In genomic region chr9:130106860-130107848, GRCh38 we compare ENCODE assay signal across 8 cellular contexts. TPM values are rescaled to one million over a fixed set of nuclear protein-coding genes. Genes with fewer than 3 reads are reported as not detected.
DNase-seq lines count a peak whose midpoint lies in the region; TF ChIP-seq lines count a peak whose summit lies in the region.

No MANE protein-coding gene starts in this region.

- no peaks in the 10 kb centered on the region for H3K4me1 Mint-ChIP-seq in progenitor cell of endocrine pancreas (ENCODE audit: low read depth)

- TF ChIP-seq POLR2A in NB4 (IDR thresholded peaks at IDR 0.05; ENCODE audit: extremely low read depth, insufficient read length): no peak

- TF ChIP-seq CTCF in NB4 (IDR thresholded peaks at IDR 0.05; ENCODE audit: low read depth, low read length): peak; percentile 66
- peak; percentile 82 for TF ChIP-seq CTCF in progenitor cell of endocrine pancreas (IDR thresholded peaks at IDR 0.05; ENCODE audit: unreplicated experiment)

- H3K4me3 ChIP-seq in NB4 (ENCODE audit: low read depth, low read length): no peak overlapping the region

- no peaks in the 10 kb centered on the region for H3K9me3 Mint-ChIP-seq in progenitor cell of endocrine pancreas (ENCODE audit: low read depth)

- H3K27me3 Mint-ChIP-seq in progenitor cell of endocrine pancreas: no peaks in the 10 kb centered on the region

- no peak overlapping the region for H3K27ac Mint-ChIP-seq in progenitor cell of endocrine pancreas

- H3K36me3 Mint-ChIP-seq in progenitor cell of endocrine pancreas (ENCODE audit: insufficient read depth): peaks cover 15% of the 10 kb centered on the region

- intact Hi-C loops in cardiac septum (cut with DNase I): loop anchor here (1.0 to 5.0 kb wide), 2 partner anchors 129 to 235 kb away; no protein-coding TSS in a partner anchor

- H3K4me3 Mint-ChIP-seq in progenitor cell of endocrine pancreas (ENCODE audit: low read depth): no peak overlapping the region

- DNase-seq in GM04504 (ENCODE audit: low read depth) (peak; percentile 63), NB4 (ENCODE audit: low read depth) (peak; percentile 80), T follicular helper cell (ENCODE audit: low read depth) (peak; percentile 77), cardiac septum (ENCODE audit: low spot score) (peak; percentile 83), progenitor cell of endocrine pancreas (ENCODE audit: low spot score, unreplicated experiment) (peak; percentile 58), ureter (ENCODE audit: low spot score) (peak; percentile 86), GOT3 (lab: John Stamatoyannopoulos, UW) (no peak)
- peak; percentile 62 for DNase-seq in activated naive CD8-positive, alpha-beta T cell treated with anti-CD3 and anti-CD28 coated beads, Interleukin-2, amount 50 U/mL, for 16 hours (ENCODE audit: low read depth, low spot score)

RNA-seq across cellular contexts. Expression of gene GPR107, which starts 53.4 kb away (rescaled TPM):
- total RNA-seq in cardiac septum (23.7 TPM), progenitor cell of endocrine pancreas (46.7 and 48.7 TPM in 2 replicates), ureter (48.2 TPM)
